8 cellular contexts compared by ENCODE assay signal in the genomic region with DNA sequence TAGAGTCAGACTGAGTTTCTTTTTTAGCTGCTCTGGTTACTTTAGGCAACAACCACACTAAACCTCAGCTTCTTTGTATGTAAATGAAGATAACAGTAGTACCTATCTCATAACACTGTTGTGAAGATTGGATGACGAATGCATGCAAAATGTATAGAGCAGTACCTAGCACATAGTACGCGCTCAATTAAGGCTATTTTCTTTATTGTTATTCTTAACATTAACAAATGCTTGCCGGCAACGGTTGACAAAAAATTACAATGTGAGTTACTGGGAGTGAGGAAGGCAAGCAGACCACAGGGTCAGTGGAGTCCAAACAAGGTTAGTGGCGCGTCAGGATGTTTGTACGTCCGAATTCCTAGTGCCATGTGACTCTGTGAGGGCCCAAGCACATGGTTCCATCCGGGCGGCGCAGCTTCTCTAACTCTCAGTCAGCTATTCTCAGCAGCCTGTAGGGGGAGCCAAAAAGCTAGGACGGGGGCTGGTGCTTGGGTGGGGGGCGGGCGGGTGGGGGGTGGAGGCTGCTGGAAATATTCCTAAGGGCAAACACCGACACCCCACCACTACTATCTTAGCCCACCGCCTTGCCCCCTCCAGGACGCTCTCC. TPM values are rescaled to one million over a fixed set of nuclear protein-coding genes. Genes with fewer than 3 reads are reported as not detected.
A peak's percentile ranks its signal among the peaks of the same experiment; 100 is the strongest.
DNase-seq lines count a peak whose midpoint lies in the region; ATAC-seq and TF ChIP-seq lines count a peak whose summit lies in the region.

No MANE protein-coding gene starts in this region.

- H3K36me3 Mint-ChIP-seq in activated naive CD4-positive, alpha-beta T cell treated with anti-CD3 and anti-CD28 coated beads, Interleukin-2, amount 50 U/mL, for 72 hours: peaks cover 0 to 5% of the 10 kb centered on the region in 2 donors

- ATAC-seq in activated naive CD4-positive, alpha-beta T cell treated with anti-CD3 and anti-CD28 coated beads, Interleukin-2, amount 50 U/mL, for 72 hours: peak; percentile 19 to 35
- peak; percentile 65 for ATAC-seq in left lobe of liver
- ATAC-seq in HG02852 (IDR thresholded peaks at IDR 0.05; ENCODE audit: unreplicated experiment): no peak
- no peak for ATAC-seq in GM21447 (IDR thresholded peaks at IDR 0.05; ENCODE audit: unreplicated experiment)
- ATAC-seq in HG03571 (IDR thresholded peaks at IDR 0.05; ENCODE audit: unreplicated experiment): no peak

- no peaks in the 10 kb centered on the region for H3K9me3 Mint-ChIP-seq in activated naive CD4-positive, alpha-beta T cell treated with anti-CD3 and anti-CD28 coated beads, Interleukin-2, amount 50 U/mL, for 72 hours

- TF ChIP-seq POLR2A in erythroblast (IDR thresholded peaks at IDR 0.05; ENCODE audit: low read length): no peak

- DNase-seq in D341Med (ENCODE audit: low spot score) (peak; percentile 75), NCI-H1105 (lab: John Stamatoyannopoulos, UW) (peak; percentile 54), left lobe of liver (ENCODE audit: low spot score) (no peak), erythroblast (lab: John Stamatoyannopoulos, UW) (no peak)
- DNase-seq in activated naive CD4-positive, alpha-beta T cell treated with anti-CD3 and anti-CD28 coated beads, Interleukin-2, amount 50 U/mL, for 72 hours (ENCODE audit: low spot score in 2 of 2): no peak

- H3K27ac Mint-ChIP-seq in activated naive CD4-positive, alpha-beta T cell treated with anti-CD3 and anti-CD28 coated beads, Interleukin-2, amount 50 U/mL, for 72 hours: no peak overlapping the region

RNA-seq across cellular contexts. Expression of a gene that starts 0.8 kb away (rescaled TPM):
- total RNA-seq in activated naive CD4-positive, alpha-beta T cell treated with anti-CD3 and anti-CD28 coated beads, Interleukin-2, amount 50 U/mL, for 72 hours: under 1 TPM; 0.23 to 0.57 TPM
- 0.33 TPM for total RNA-seq in left lobe of liver

Comparison
In these comparisons a context has a peak if more than half of its experiments do, and no peak if none do; other contexts are left out.
1. DNase-seq: peak in D341Med (single experiment) and NCI-H1105 (single experiment); none in activated naive CD4-positive, alpha-beta T cell treated with anti-CD3 and anti-CD28 coated beads, Interleukin-2, amount 50 U/mL, for 72 hours (0 of 2), left lobe of liver (single experiment) and erythroblast (0 of 2).
2. ATAC-seq: peak in activated naive CD4-positive, alpha-beta T cell treated with anti-CD3 and anti-CD28 coated beads, Interleukin-2, amount 50 U/mL, for 72 hours (2 of 2) and left lobe of liver (single experiment); none in HG02852 (single experiment), GM21447 (single experiment) and HG03571 (single experiment).